ENCODE assay signal across 13 cellular contexts in genomic region chr5:16819522-16820167, GRCh38.
DNase-seq lines count a peak whose midpoint lies in the region; ATAC-seq, FAIRE-seq and TF ChIP-seq lines count a peak whose summit lies in the region.
"Had no signal": no experiment of that assay in that cellular context is flagged by ENCODE, and none has a peak within 500 bp of the region (broad histone marks: within the 10 kb centered on the region; RNA-seq: fewer than 3 reads in every experiment).

No MANE protein-coding gene starts in this region.

- H3K36me3 ChIP-seq in body of pancreas (replicated peaks in 1 of 2; ENCODE audit: insufficient read depth in 1 of 2, low read depth in 2 of 2): no peaks in the 10 kb centered on the region
- H3K36me3 ChIP-seq in keratinocyte (ENCODE audit: control insufficient read depth in 2 of 2, extremely low read depth in 1 of 2, insufficient read depth in 2 of 2, low read length in 2 of 2): peaks cover 2 to 4% of the 10 kb centered on the region in 2 experiments
- no peaks in the 10 kb centered on the region for H3K36me3 ChIP-seq in suprapubic skin

- peak overlapping the region; percentile 53 for H3K4me2 ChIP-seq in keratinocyte (ENCODE audit: control insufficient read depth, extremely low read depth, insufficient read depth, low read depth, low read length)

- H3K9ac ChIP-seq in keratinocyte (ENCODE audit: control insufficient read depth, extremely low read depth, insufficient read depth, low read length): peak overlapping the region; percentile 43

- H3K4me1 ChIP-seq in body of pancreas: peaks cover 41% of the 10 kb centered on the region
- H3K4me1 ChIP-seq in keratinocyte (ENCODE audit: control insufficient read depth, extremely low read depth, insufficient read depth, low read length): peaks cover 17% of the 10 kb centered on the region
- peaks cover 16% of the 10 kb centered on the region for H3K4me1 ChIP-seq in suprapubic skin

- H3K36me3 Mint-ChIP-seq in HFFc6 (ENCODE audit: low read depth): peaks cover 36% of the 10 kb centered on the region

- WGBS in body of pancreas, 2 donors: 72% methylated on average over 4 of the region's 4 CpGs
- WGBS in suprapubic skin: 65% methylated on average over 4 of the region's 4 CpGs

- H3K9me3 ChIP-seq in body of pancreas (no peaks in the 10 kb centered on the region), keratinocyte (ENCODE audit: control insufficient read depth, low read depth, low read length) (no peaks in the 10 kb centered on the region), suprapubic skin (no peaks in the 10 kb centered on the region)

- H3K4me3 Mint-ChIP-seq in HFFc6: peak overlapping the region; percentile 77
- H3K4me3 Mint-ChIP-seq: activated T-helper 17 cell treated with anti-CD3 and anti-CD28 coated beads, Interleukin-2, amount 50 U/mL, for 72 hours had no signal

- no peak overlapping the region for H2AFZ ChIP-seq in keratinocyte (ENCODE audit: control insufficient read depth, low read length)

- H3K4me1 Mint-ChIP-seq in HFFc6 (ENCODE audit: low read depth): peaks cover 41% of the 10 kb centered on the region
- H3K4me1 Mint-ChIP-seq: activated T-helper 17 cell treated with anti-CD3 and anti-CD28 coated beads, Interleukin-2, amount 50 U/mL, for 72 hours had no signal

- H3K27me3 Mint-ChIP-seq in HFFc6 (ENCODE audit: insufficient read depth): peaks cover 4% of the 10 kb centered on the region
- H3K27me3 Mint-ChIP-seq: activated T-helper 17 cell treated with anti-CD3 and anti-CD28 coated beads, Interleukin-2, amount 50 U/mL, for 72 hours had no signal

- H3K79me2 ChIP-seq in keratinocyte (ENCODE audit: control insufficient read depth, insufficient read depth, low read length): peaks cover 70% of the 10 kb centered on the region

- H3K9me1 ChIP-seq in keratinocyte (ENCODE audit: control insufficient read depth, extremely low read depth, insufficient read depth, low read length): peaks cover 2% of the 10 kb centered on the region

- dilution Hi-C loops in keratinocyte (cut with MboI; ENCODE audit: extremely low pct_ligation_motif_present, low sequenced_read_pairs): no loop called here

- peak overlapping the region; percentile 12 to 67 (median 51) for H3K27ac ChIP-seq in body of pancreas
- peak overlapping the region; percentile 79 for H3K27ac ChIP-seq in keratinocyte (ENCODE audit: control insufficient read depth, insufficient read depth, low read length)
- H3K27ac ChIP-seq in suprapubic skin: peak overlapping the region; percentile 24

- H3K4me3 ChIP-seq in body of pancreas: no peak overlapping the region
- no peak overlapping the region for H3K4me3 ChIP-seq in keratinocyte (ENCODE audit: control insufficient read depth in 2 of 3, extremely low read depth in 1 of 3, insufficient read depth in 2 of 3, low read depth in 1 of 3, low read length in 3 of 3)
- no peak overlapping the region for H3K4me3 ChIP-seq in suprapubic skin

- H3K9me3 Mint-ChIP-seq in HFFc6: no peaks in the 10 kb centered on the region
- H3K9me3 Mint-ChIP-seq: activated T-helper 17 cell treated with anti-CD3 and anti-CD28 coated beads, Interleukin-2, amount 50 U/mL, for 72 hours had no signal

- no peak for TF ChIP-seq CTCF in HFFc6 (IDR thresholded peaks at IDR 0.05)
- no peak for TF ChIP-seq CTCF in body of pancreas (IDR thresholded peaks at IDR 0.05)
- TF ChIP-seq CTCF in keratinocyte (optimal IDR thresholded peaks at IDR 0.05 in 1 of 3, IDR thresholded peaks at IDR 0.05 in 1 of 3, conservative IDR thresholded peaks at IDR 0.05 in 1 of 3; ENCODE audit: extremely low read depth in 1 of 3, insufficient read depth in 2 of 3, low read length in 3 of 3): no peak
- no peak for TF ChIP-seq CTCF in suprapubic skin (IDR thresholded peaks at IDR 0.05)

- no peak for TF ChIP-seq EP300 in suprapubic skin (IDR thresholded peaks at IDR 0.05)

- ATAC-seq in body of pancreas (no peak), HG03460 (IDR thresholded peaks at IDR 0.05; ENCODE audit: unreplicated experiment) (no peak), GM19467 (IDR thresholded peaks at IDR 0.05; ENCODE audit: unreplicated experiment) (no peak)
- ATAC-seq: activated CD4-positive, CD25-positive, alpha-beta regulatory T cell treated with anti-CD3 and anti-CD28 coated beads, Interleukin-2, amount 50 U/mL, for 24 hours; activated T-helper 17 cell treated with anti-CD3 and anti-CD28 coated beads, Interleukin-2, amount 50 U/mL, for 72 hours had no signal

- DNase-seq in HFFc6 (peak; percentile 92), body of pancreas (no peak), keratinocyte (ENCODE audit: low read depth, low spot score) (no peak), suprapubic skin (ENCODE audit: low spot score in 2 of 2) (no peak), GM19238 (ENCODE audit: insufficient read length, low spot score) (no peak), GDM1 (lab: John Stamatoyannopoulos, UW) (no peak)
- DNase-seq: cerebellar nuclear complex, nucleus accumbens had no signal

- H3K27me3 ChIP-seq in body of pancreas (no peaks in the 10 kb centered on the region), keratinocyte (ENCODE audit: control insufficient read depth, extremely low read depth, insufficient read depth, low read length) (no peaks in the 10 kb centered on the region), suprapubic skin (no peaks in the 10 kb centered on the region)

- no peak for TF ChIP-seq POLR2A in body of pancreas (IDR thresholded peaks at IDR 0.05)
- no peak for TF ChIP-seq POLR2A in suprapubic skin (IDR thresholded peaks at IDR 0.05)

- peak overlapping the region; percentile 97 for H3K27ac Mint-ChIP-seq in HFFc6
- H3K27ac Mint-ChIP-seq: activated T-helper 17 cell treated with anti-CD3 and anti-CD28 coated beads, Interleukin-2, amount 50 U/mL, for 72 hours had no signal

- no peak for FAIRE-seq in keratinocyte (lab: Jason Lieb, UNC)
- FAIRE-seq: H1 had no signal

- H4K20me1 ChIP-seq in keratinocyte (ENCODE audit: control insufficient read depth, extremely low read depth, insufficient read depth, low read length): peaks cover 5% of the 10 kb centered on the region

- intact Hi-C loops in body of pancreas (cut with DNase I): no loop called here

Comparison
In these comparisons a context has a peak if more than half of its experiments do, and no peak if none do; other contexts are left out.
1. H3K27ac ChIP-seq: peak in every context shown above with its lines; median percentile 79 in keratinocyte; 51 in body of pancreas; 24 in suprapubic skin.